14 cellular contexts compared by ENCODE assay signal in the genomic region with DNA sequence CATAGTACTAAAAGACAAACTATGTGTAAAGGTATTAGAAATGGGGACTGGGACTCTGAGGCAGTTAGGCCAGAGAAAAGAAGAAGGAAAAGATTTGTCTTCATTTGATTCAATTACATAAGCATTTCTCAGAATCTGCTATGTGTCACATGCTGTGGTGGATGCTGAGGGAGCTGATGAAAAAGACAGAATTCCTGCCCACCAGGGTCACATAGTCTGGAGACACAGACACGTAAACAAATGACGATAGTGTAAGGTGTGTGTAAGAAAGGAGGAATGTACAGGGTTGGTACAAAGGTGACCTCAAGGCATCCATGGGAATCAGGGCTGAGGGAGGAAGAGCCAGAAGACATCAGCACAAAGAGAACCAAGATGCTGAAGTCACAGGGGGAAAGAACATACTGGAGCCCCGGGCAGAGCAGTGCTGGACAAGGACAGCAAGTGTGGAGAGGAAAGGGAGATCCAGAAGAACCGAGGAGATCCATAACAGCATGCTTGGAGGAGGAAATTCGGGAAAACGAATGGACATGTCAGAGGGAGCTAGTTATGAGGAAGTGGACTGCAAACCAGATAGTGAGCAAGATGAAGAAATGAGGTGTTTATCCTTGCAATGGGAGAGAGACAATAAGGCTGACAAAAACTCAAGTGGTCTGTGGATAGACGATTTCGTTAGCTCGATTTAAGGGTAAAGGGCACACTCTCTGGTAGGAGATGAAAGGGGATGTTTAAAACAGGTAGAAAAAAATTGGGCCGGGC. TPM values are rescaled to one million over a fixed set of nuclear protein-coding genes. Genes with fewer than 3 reads are reported as not detected.
DNase-seq lines count a peak whose midpoint lies in the region; ATAC-seq and TF ChIP-seq lines count a peak whose summit lies in the region.
"Had no signal": no experiment of that assay in that cellular context is flagged by ENCODE, and none has a peak within 500 bp of the region (broad histone marks: within the 10 kb centered on the region; RNA-seq: fewer than 3 reads in every experiment).

No MANE protein-coding gene starts in this region.

- BruUV-seq in IMR-90 (replicated peaks; lab: Mats Ljungman, UMichigan): no TSS peak

- no peaks in the 10 kb centered on the region for H3K36me3 ChIP-seq in CD8-positive, alpha-beta memory T cell (ENCODE audit: insufficient read depth, low read length)
- H3K36me3 ChIP-seq in IMR-90 (ENCODE audit: control insufficient read depth, insufficient read depth, low read length): no peaks in the 10 kb centered on the region
- H3K36me3 ChIP-seq in upper lobe of left lung: no peaks in the 10 kb centered on the region
- H3K36me3 ChIP-seq: adrenal gland, HAP-1, SJCRH30 had no signal

- TF ChIP-seq EP300 in upper lobe of left lung (IDR thresholded peaks at IDR 0.05): no peak

- H2BK5ac ChIP-seq in IMR-90 (ENCODE audit: low read depth, low read length, poor library complexity, severe bottlenecking): no peak overlapping the region

- H3K9me3 ChIP-seq in CD8-positive, alpha-beta memory T cell (ENCODE audit: low read length): no peaks in the 10 kb centered on the region
- H3K9me3 ChIP-seq in IMR-90 (ENCODE audit: control insufficient read depth, insufficient read depth, low read length): no peaks in the 10 kb centered on the region
- no peaks in the 10 kb centered on the region for H3K9me3 ChIP-seq in upper lobe of left lung
- H3K9me3 ChIP-seq: adrenal gland, HAP-1, SJCRH30 had no signal

- H3K9me1 ChIP-seq in IMR-90 (ENCODE audit: insufficient read depth, low read length): peaks cover 4% of the 10 kb centered on the region; the same call in 1 of the 2 replicates

- no peak overlapping the region for H2BK15ac ChIP-seq in IMR-90 (ENCODE audit: low read depth, low read length)

- H3K4me2 ChIP-seq in IMR-90 (ENCODE audit: low read depth, low read length): peak overlapping the region; percentile 14; the same call in 1 of the 2 replicates

- no peaks in the 10 kb centered on the region; the same call in 1 of the 2 replicates for H4K20me1 ChIP-seq in IMR-90 (ENCODE audit: insufficient read depth, low read length)

- H3K27me3 Mint-ChIP-seq in CD8-positive, alpha-beta memory T cell: peaks cover 24 to 28% of the 10 kb centered on the region in 2 donors
- H3K27me3 Mint-ChIP-seq in brain: peaks cover 41% of the 10 kb centered on the region
- H3K27me3 Mint-ChIP-seq in nephron progenitor cell (ENCODE audit: low read depth, poor library complexity): peaks cover 72% of the 10 kb centered on the region

- no peak overlapping the region for H2BK20ac ChIP-seq in IMR-90 (ENCODE audit: low read depth, low read length)

- in situ Hi-C loops in IMR-90 (cut with MboI; ENCODE audit: low sequenced_read_pairs): no loop called here

- H3K4me1 Mint-ChIP-seq in CD8-positive, alpha-beta memory T cell: peaks cover 18 to 27% (median 21%) of the 10 kb centered on the region in 3 donors
- peaks cover 49% of the 10 kb centered on the region for H3K4me1 Mint-ChIP-seq in brain
- peaks cover 19% of the 10 kb centered on the region for H3K4me1 Mint-ChIP-seq in nephron progenitor cell

- no peak for TF ChIP-seq RAD21 in IMR-90 (IDR thresholded peaks at IDR 0.05; ENCODE audit: low read length)

- no peak overlapping the region for H2BK120ac ChIP-seq in IMR-90 (ENCODE audit: low read depth, low read length)

- H3K4me3 ChIP-seq in CD8-positive, alpha-beta memory T cell (ENCODE audit: low read length): no peak overlapping the region
- H3K4me3 ChIP-seq in IMR-90 (ENCODE audit: insufficient read depth, low read depth, low read length): no peak overlapping the region
- H3K4me3 ChIP-seq in upper lobe of left lung: no peak overlapping the region

- no peak overlapping the region for H3K4ac ChIP-seq in IMR-90 (ENCODE audit: low read depth, low read length)

- H3K27me3 ChIP-seq in CD8-positive, alpha-beta memory T cell (ENCODE audit: insufficient read depth, low read length, poor library complexity, severe bottlenecking): peaks cover 8% of the 10 kb centered on the region
- H3K27me3 ChIP-seq in IMR-90 (ENCODE audit: control insufficient read depth, insufficient read depth, low read length) (no peaks in the 10 kb centered on the region), upper lobe of left lung (no peaks in the 10 kb centered on the region)
- H3K27me3 ChIP-seq: adrenal gland had no signal

- H4K8ac ChIP-seq in IMR-90 (ENCODE audit: low read depth in 2 of 2, low read length in 2 of 2): no peak overlapping the region

- H3K27ac ChIP-seq in CD8-positive, alpha-beta memory T cell (ENCODE audit: low read depth, low read length): no peak overlapping the region
- H3K27ac ChIP-seq in IMR-90 (ENCODE audit: insufficient read depth, low read length): no peak overlapping the region
- no peak overlapping the region for H3K27ac ChIP-seq in upper lobe of left lung
- H3K27ac ChIP-seq: SJCRH30 had no signal

- 76% methylated on average over 5 of the region's 10 CpGs; no CpG with 5 or more reads in 1 of the 2 experiments for WGBS in IMR-90 (ENCODE audit: extremely low coverage in 2 of 2, insufficient read length in 1 of 2), 2 experiments
- WGBS in upper lobe of left lung, 2 donors: 59 to 72% methylated on average over 10 of the region's 10 CpGs

- intact Hi-C loops in IMR-90 (cut with micrococcal nuclease): no loop called here

- H4K5ac ChIP-seq in IMR-90 (ENCODE audit: low read depth, low read length): no peak overlapping the region

- H3K4me1 ChIP-seq in CD8-positive, alpha-beta memory T cell (ENCODE audit: insufficient read depth, low read length): peaks cover 7% of the 10 kb centered on the region
- 0 out of 2 replicates have a peak, but pooled peaks cover 3% of the 10 kb centered on the region for H3K4me1 ChIP-seq in IMR-90 (ENCODE audit: control insufficient read depth, insufficient read depth, low read length)
- peaks cover 18 to 24% (median 21%) of the 10 kb centered on the region in 4 donors for H3K4me1 ChIP-seq in upper lobe of left lung
- H3K4me1 ChIP-seq: SJCRH30 had no signal

- no peak overlapping the region for H3K9ac ChIP-seq in IMR-90 (ENCODE audit: low read depth, low read length)

- no peak; the same call in 1 of the 2 replicates for TF ChIP-seq POLR2A in IMR-90 (IDR thresholded peaks at IDR 0.05; ENCODE audit: low read depth, low read length)
- TF ChIP-seq POLR2A in upper lobe of left lung (IDR thresholded peaks at IDR 0.05): no peak

- peaks cover 0 to 6% of the 10 kb centered on the region in 2 experiments; a peak in 1 of 4 replicates for H3K79me1 ChIP-seq in IMR-90 (ENCODE audit: low read depth in 1 of 2, low read length in 2 of 2)

- no peak overlapping the region for H3K14ac ChIP-seq in IMR-90 (replicated peaks; ENCODE audit: low read depth, low read length)

- H3K9me3 Mint-ChIP-seq in CD8-positive, alpha-beta memory T cell: no peaks in the 10 kb centered on the region
- peaks cover 0 to 2% (median 0%) of the 10 kb centered on the region in 5 experiments for H3K9me3 Mint-ChIP-seq in brain
- H3K9me3 Mint-ChIP-seq in nephron progenitor cell: peaks cover 4% of the 10 kb centered on the region

- H3K56ac ChIP-seq in IMR-90 (ENCODE audit: extremely low read depth, insufficient read depth, low read length): no peak overlapping the region

- TF ChIP-seq CTCF in IMR-90 (conservative IDR thresholded peaks at IDR 0.05; ENCODE audit: low read depth, low read length): no peak
- TF ChIP-seq CTCF in brain (conservative IDR thresholded peaks at IDR 0.05): no peak
- no peak for TF ChIP-seq CTCF in nephron progenitor cell (IDR thresholded peaks at IDR 0.05)
- no peak for TF ChIP-seq CTCF in upper lobe of left lung (IDR thresholded peaks at IDR 0.05)

- H2AK5ac ChIP-seq in IMR-90 (ENCODE audit: low read depth, low read length): no peak overlapping the region

- no peak overlapping the region for H2AK9ac ChIP-seq in IMR-90 (replicated peaks; ENCODE audit: low read depth, low read length, poor library complexity)

- H3K23ac ChIP-seq in IMR-90 (ENCODE audit: low read depth, low read length): 0 out of 2 replicates have a peak overlapping the region, but pooled peaks have one; percentile 31

- peak overlapping the region; percentile 16 to 95 (median 82) for H3K27ac Mint-ChIP-seq in CD8-positive, alpha-beta memory T cell
- H3K27ac Mint-ChIP-seq in brain (peak overlapping the region; percentile 10 to 87 (median 62)), nephron progenitor cell (no peak overlapping the region)

- POLR2A ChIA-PET in CD8-positive, alpha-beta memory T cell (lab: Charles Lee): no interaction called here
- POLR2A ChIA-PET in IMR-90 (lab: Charles Lee; ENCODE audit: unreplicated experiment): no interaction called here

- peak overlapping the region; percentile 39 to 89 (median 80) for H3K4me3 Mint-ChIP-seq in CD8-positive, alpha-beta memory T cell
- H3K4me3 Mint-ChIP-seq in brain: peak overlapping the region; percentile 78 to 87 (median 80)
- peak overlapping the region; percentile 78 for H3K4me3 Mint-ChIP-seq in nephron progenitor cell

- ATAC-seq in IMR-90 (ENCODE audit: low read depth): no peak
- no peak for ATAC-seq in upper lobe of left lung (ENCODE audit: low FRiP score in 2 of 2)

- no peak for DNase-seq in CD8-positive, alpha-beta memory T cell
- DNase-seq in IMR-90 (peak; percentile 81), nephron progenitor cell (no peak), upper lobe of left lung (no peak), epidermal melanocyte (ENCODE audit: insufficient read length, low spot score) (no peak), KG1 (lab: John Stamatoyannopoulos, UW) (no peak)
- DNase-seq: activated CD4-positive, CD25-positive, alpha-beta regulatory T cell treated with anti-CD3 and anti-CD28 coated beads, Interleukin-2, amount 50 U/mL, for 72 hours; effector CD4-positive, alpha-beta T cell; posterior cingulate gyrus; SJCRH30; stimulated activated CD4-positive, alpha-beta T cell treated with anti-CD3 and anti-CD28 coated beads, Interleukin-2, amount 100 ng/mL, for 48 hours had no signal

- CTCF ChIA-PET in CD8-positive, alpha-beta memory T cell (lab: Charles Lee): interaction anchor here (0.6 to 2.5 kb wide), 5 partner anchors 10 to 123 kb away, joined by 3 to 8 read pairs (median 5); no protein-coding TSS in a partner anchor
- CTCF ChIA-PET in IMR-90 (lab: Yijun Ruan, JAX): interaction anchor here (1.1 kb wide), 1 partner anchor 47 kb away, joined by 3 read pairs; no protein-coding TSS in a partner anchor

- H3K18ac ChIP-seq in IMR-90 (ENCODE audit: low read depth, low read length): no peak overlapping the region

- dilution Hi-C loops in IMR-90 (cut with HindIII; ENCODE audit: low sequenced_read_pairs, unreplicated experiment): no loop called here

- no peak overlapping the region for H4K91ac ChIP-seq in IMR-90 (ENCODE audit: insufficient read depth, low read depth, low read length)

- H3K36me3 Mint-ChIP-seq in CD8-positive, alpha-beta memory T cell: peaks cover 0 to 2% (median 0%) of the 10 kb centered on the region in 3 donors
- H3K36me3 Mint-ChIP-seq in brain (no peaks in the 10 kb centered on the region), nephron progenitor cell (ENCODE audit: low read depth) (no peaks in the 10 kb centered on the region)

- H2AFZ ChIP-seq in IMR-90 (replicated peaks; ENCODE audit: low read length, poor library complexity): no peak overlapping the region

RNA-seq across cellular contexts. Expression of a gene that starts 1.2 kb away (rescaled TPM):
- total RNA-seq in CD8-positive, alpha-beta memory T cell: 1 to 10 TPM; 2.4 to 3.0 TPM
- 2.0 TPM for polyA plus RNA-seq in CD8-positive, alpha-beta memory T cell
- total RNA-seq in IMR-90 (2012; rRNA removed) (1.8 and 2.5 TPM in 2 replicates), upper lobe of left lung (10 to 100 TPM; 13.5 to 61.8 (median 20.1) TPM)
- polyA plus RNA-seq in IMR-90 (2012; rRNA removed) (17.3 and 20.3 TPM in 2 replicates), brain (ENCODE audit: insufficient read depth, low read depth, low replicate concordance) (130 TPM)
- 12.4 and 18.6 TPM in 2 replicates for polyA plus RNA-seq in IMR-90 (2012; cell fraction: cytosol; rRNA removed)
- polyA plus RNA-seq in IMR-90 (2012; cell fraction: nucleus; rRNA removed; ENCODE audit: low replicate concordance): 75.6 and 82.1 TPM in 2 replicates
